In genomic region chr15:58528197-58528870, GRCh38 we compare ENCODE assay signal across 12 cellular contexts.
DNase-seq lines count a peak whose midpoint lies in the region; ATAC-seq and TF ChIP-seq lines count a peak whose summit lies in the region.
"Had no signal": no experiment of that assay in that cellular context is flagged by ENCODE, and none has a peak within 500 bp of the region (broad histone marks: within the 10 kb centered on the region; RNA-seq: fewer than 3 reads in every experiment).

No MANE protein-coding gene starts in this region.

- WGBS in IMR-90 (ENCODE audit: extremely low coverage in 2 of 2, insufficient read length in 1 of 2), 2 experiments = 60% methylated on average over 2 of the region's 12 CpGs; no CpG with 5 or more reads in 1 of the 2 experiments
- 54 to 58% methylated on average over 12 of the region's 12 CpGs for WGBS in testis, 2 donors

- peak; percentile 53 for DNase-seq in IMR-90
- peak; percentile 93 for DNase-seq in epithelial cell of proximal tubule (ENCODE audit: low read depth)
- peak in 1 of 2 donors; percentile 51 for DNase-seq in left colon
- peak; percentile 69 for DNase-seq in testis
- DNase-seq in activated CD4-positive, alpha-beta memory T cell treated with anti-CD3 and anti-CD28 coated beads, Interleukin-2, amount 10 ng/mL, durations not matched to agents 7 days and 5 days = no peak
- DNase-seq in stimulated activated CD4-positive, alpha-beta T cell treated with anti-CD3 and anti-CD28 coated beads, Interleukin-2, amount 100 ng/mL, for 48 hours = no peak
- DNase-seq: esophagus squamous epithelium, NCI-H187 treated with DMSO at 0.1 percent for 48 hours had no signal

- no peak overlapping the region for H4K91ac ChIP-seq in IMR-90 (ENCODE audit: insufficient read depth, low read depth, low read length)

- no peak overlapping the region for H3K9ac ChIP-seq in IMR-90 (ENCODE audit: low read depth, low read length)

- peaks cover 24% of the 10 kb centered on the region for H3K27me3 Mint-ChIP-seq in activated CD4-positive, alpha-beta memory T cell treated with anti-CD3 and anti-CD28 coated beads, Interleukin-2, amount 10 ng/mL, durations not matched to agents 7 days and 5 days

- no peak overlapping the region for H4K5ac ChIP-seq in IMR-90 (ENCODE audit: low read depth, low read length)

- H3K9me1 ChIP-seq in IMR-90 (ENCODE audit: insufficient read depth, low read length) = no peaks in the 10 kb centered on the region

- TF ChIP-seq POLR2A in IMR-90 (IDR thresholded peaks at IDR 0.05; ENCODE audit: low read depth, low read length) = no peak
- no peak for TF ChIP-seq POLR2A in testis (IDR thresholded peaks at IDR 0.05)

- H3K27me3 ChIP-seq in IMR-90 (ENCODE audit: control insufficient read depth, insufficient read depth, low read length) = no peaks in the 10 kb centered on the region
- H3K27me3 ChIP-seq in testis = no peaks in the 10 kb centered on the region
- H3K27me3 ChIP-seq: breast epithelium, esophagus squamous epithelium, vagina had no signal

- no peak overlapping the region for H3K27ac Mint-ChIP-seq in activated CD4-positive, alpha-beta memory T cell treated with anti-CD3 and anti-CD28 coated beads, Interleukin-2, amount 10 ng/mL, durations not matched to agents 7 days and 5 days

- H3K4me3 Mint-ChIP-seq in activated CD4-positive, alpha-beta memory T cell treated with anti-CD3 and anti-CD28 coated beads, Interleukin-2, amount 10 ng/mL, durations not matched to agents 7 days and 5 days = no peak overlapping the region

- H3K36me3 Mint-ChIP-seq in activated CD4-positive, alpha-beta memory T cell treated with anti-CD3 and anti-CD28 coated beads, Interleukin-2, amount 10 ng/mL, durations not matched to agents 7 days and 5 days (ENCODE audit: low read depth) = no peaks in the 10 kb centered on the region

- no peak for TF ChIP-seq RAD21 in IMR-90 (IDR thresholded peaks at IDR 0.05; ENCODE audit: low read length)

- intact Hi-C loops in IMR-90 (cut with micrococcal nuclease) = no loop called here
- intact Hi-C loops in left colon (cut with DNase I, micrococcal nuclease) = no loop called here
- intact Hi-C loops in testis (cut with DNase I; ENCODE audit: low total_unique reads) = no loop called here

- H2BK15ac ChIP-seq in IMR-90 (ENCODE audit: low read depth, low read length) = peak overlapping the region; percentile 42; the same call in 1 of the 3 replicates

- H2BK20ac ChIP-seq in IMR-90 (ENCODE audit: low read depth, low read length) = peak overlapping the region; percentile 44

- no peak overlapping the region for H3K4me3 ChIP-seq in IMR-90 (ENCODE audit: insufficient read depth, low read depth, low read length)
- no peak overlapping the region for H3K4me3 ChIP-seq in epithelial cell of proximal tubule (ENCODE audit: low read depth, low read length)
- H3K4me3 ChIP-seq in testis = no peak overlapping the region
- H3K4me3 ChIP-seq: breast epithelium, esophagus squamous epithelium, lung, vagina had no signal

- dilution Hi-C loops in IMR-90 (cut with HindIII; ENCODE audit: low sequenced_read_pairs, unreplicated experiment) = no loop called here

- H3K23ac ChIP-seq in IMR-90 (ENCODE audit: low read depth, low read length) = no peak overlapping the region

- H2AK9ac ChIP-seq in IMR-90 (replicated peaks; ENCODE audit: low read depth, low read length, poor library complexity) = no peak overlapping the region

- H3K4ac ChIP-seq in IMR-90 (ENCODE audit: low read depth, low read length) = peak overlapping the region; percentile 43; the same call in 1 of the 2 replicates

- TF ChIP-seq CTCF in IMR-90 (conservative IDR thresholded peaks at IDR 0.05; ENCODE audit: low read depth, low read length) (no peak), epithelial cell of proximal tubule (conservative IDR thresholded peaks at IDR 0.05; ENCODE audit: low read depth, low read length) (no peak), testis (IDR thresholded peaks at IDR 0.05) (no peak)

- H4K20me1 ChIP-seq in IMR-90 (ENCODE audit: insufficient read depth, low read length) = no peaks in the 10 kb centered on the region

- H2BK120ac ChIP-seq in IMR-90 (ENCODE audit: low read depth, low read length) = peak overlapping the region; percentile 23

- H3K9me3 ChIP-seq in IMR-90 (ENCODE audit: control insufficient read depth, insufficient read depth, low read length) (no peaks in the 10 kb centered on the region), testis (no peaks in the 10 kb centered on the region)
- H3K9me3 ChIP-seq: breast epithelium, esophagus squamous epithelium, vagina had no signal

- no peaks in the 10 kb centered on the region for H3K79me1 ChIP-seq in IMR-90 (ENCODE audit: low read depth in 1 of 2, low read length in 2 of 2)

- no peak overlapping the region for H3K56ac ChIP-seq in IMR-90 (ENCODE audit: extremely low read depth, insufficient read depth, low read length)

- H3K9me3 Mint-ChIP-seq in activated CD4-positive, alpha-beta memory T cell treated with anti-CD3 and anti-CD28 coated beads, Interleukin-2, amount 10 ng/mL, durations not matched to agents 7 days and 5 days = no peaks in the 10 kb centered on the region

- H3K14ac ChIP-seq in IMR-90 (replicated peaks; ENCODE audit: low read depth, low read length) = no peak overlapping the region

- no peaks in the 10 kb centered on the region for H3K4me1 Mint-ChIP-seq in activated CD4-positive, alpha-beta memory T cell treated with anti-CD3 and anti-CD28 coated beads, Interleukin-2, amount 10 ng/mL, durations not matched to agents 7 days and 5 days

- H3K36me3 ChIP-seq in IMR-90 (ENCODE audit: control insufficient read depth, insufficient read depth, low read length) (no peaks in the 10 kb centered on the region), testis (ENCODE audit: low read depth, missing control alignments) (no peaks in the 10 kb centered on the region)
- H3K36me3 ChIP-seq: breast epithelium, esophagus squamous epithelium, vagina had no signal

- ATAC-seq in IMR-90 (ENCODE audit: low read depth) (peak; percentile 96), left colon (peak; percentile 87), GM19351 (IDR thresholded peaks at IDR 0.05; ENCODE audit: unreplicated experiment) (no peak)

- H3K18ac ChIP-seq in IMR-90 (ENCODE audit: low read depth, low read length) = peak overlapping the region; percentile 30; the same call in 1 of the 2 replicates

- no peak overlapping the region for H2AFZ ChIP-seq in IMR-90 (replicated peaks; ENCODE audit: low read length, poor library complexity)

- no peak overlapping the region for H3K4me2 ChIP-seq in IMR-90 (ENCODE audit: low read depth, low read length)

- H4K8ac ChIP-seq in IMR-90 (ENCODE audit: low read depth in 2 of 2, low read length in 2 of 2) = no peak overlapping the region

- H2AK5ac ChIP-seq in IMR-90 (ENCODE audit: low read depth, low read length) = peak overlapping the region; percentile 27; the same call in 1 of the 2 replicates

- no peak overlapping the region for H2BK5ac ChIP-seq in IMR-90 (ENCODE audit: low read depth, low read length, poor library complexity, severe bottlenecking)

- in situ Hi-C loops in IMR-90 (cut with MboI; ENCODE audit: low sequenced_read_pairs) = no loop called here

- H3K4me1 ChIP-seq in IMR-90 (ENCODE audit: control insufficient read depth, insufficient read depth, low read length) = peaks cover 3% of the 10 kb centered on the region
- H3K4me1 ChIP-seq in testis = peaks cover 36% of the 10 kb centered on the region
- H3K4me1 ChIP-seq: breast epithelium had no signal

- POLR2A ChIA-PET in IMR-90 (lab: Charles Lee; ENCODE audit: unreplicated experiment) = no interaction called here
- POLR2A ChIA-PET in activated CD4-positive, alpha-beta memory T cell treated with anti-CD3 and anti-CD28 coated beads, Interleukin-2, amount 10 ng/mL, durations not matched to agents 7 days and 5 days (lab: Charles Lee) = no interaction called here

- no TSS peak for BruUV-seq in IMR-90 (replicated peaks; lab: Mats Ljungman, UMichigan)

- H3K27ac ChIP-seq in IMR-90 (ENCODE audit: insufficient read depth, low read length) (no peak overlapping the region), testis (peak overlapping the region in 1 of 2 donors; percentile 32)
- H3K27ac ChIP-seq: vagina had no signal

- CTCF ChIA-PET in IMR-90 (lab: Yijun Ruan, JAX) = no interaction called here
- CTCF ChIA-PET in activated CD4-positive, alpha-beta memory T cell treated with anti-CD3 and anti-CD28 coated beads, Interleukin-2, amount 10 ng/mL, durations not matched to agents 7 days and 5 days (lab: Charles Lee) = no interaction called here

TF ChIP-seq in IMR-90, 13 proteins besides CTCF, POLR2A, EP300 and RAD21:
- no peak for TF ChIP-seq CHD1 (IDR thresholded peaks at IDR 0.05; ENCODE audit: low read depth, low read length)

Comparison
In these comparisons a context has a peak if more than half of its experiments do, and no peak if none do; other contexts are left out.
1. DNase-seq: peak in IMR-90 (single experiment), epithelial cell of proximal tubule (single experiment) and testis (single experiment); none in activated CD4-positive, alpha-beta memory T cell treated with anti-CD3 and anti-CD28 coated beads, Interleukin-2, amount 10 ng/mL, durations not matched to agents 7 days and 5 days (single experiment) and stimulated activated CD4-positive, alpha-beta T cell treated with anti-CD3 and anti-CD28 coated beads, Interleukin-2, amount 100 ng/mL, for 48 hours (0 of 2).